In genomic region chr14:105377555-105378182, GRCh38 we compare ENCODE assay signal across 22 cellular contexts. TPM values are rescaled to one million over a fixed set of nuclear protein-coding genes. Genes with fewer than 3 reads are reported as not detected.
A peak's percentile ranks its signal among the peaks of the same experiment; 100 is the strongest.
DNase-seq lines count a peak whose midpoint lies in the region; ATAC-seq and TF ChIP-seq lines count a peak whose summit lies in the region.
"Had no signal": no experiment of that assay in that cellular context is flagged by ENCODE, and none has a peak within 500 bp of the region (broad histone marks: within the 10 kb centered on the region; RNA-seq: fewer than 3 reads in every experiment).

No MANE protein-coding gene starts in this region.

- intact Hi-C loops in natural killer cell (cut with micrococcal nuclease) (no loop called here), PC-9 (cut with micrococcal nuclease; ENCODE audit: unreplicated experiment) (no loop called here)

- POLR2A ChIA-PET in PC-9 (lab: Charles Lee; ENCODE audit: unreplicated experiment), result no interaction called here

- no peak overlapping the region for H2BK15ac ChIP-seq in mesendoderm (replicated peaks; ENCODE audit: low read depth)

- H3K9me2 ChIP-seq in PC-9 (ENCODE audit: insufficient read depth), result no peaks in the 10 kb centered on the region

- H3K36me3 Mint-ChIP-seq in natural killer cell (no peaks in the 10 kb centered on the region), chondrocyte (ENCODE audit: low read depth) (peaks cover 4% of the 10 kb centered on the region)
- H3K36me3 Mint-ChIP-seq in natural killer cell treated with Interleukin-12 subunit alpha and Interleukin-12 subunit beta and Interleukin-15 and Interleukin-18, amount 100 ng/mL, for 72 hours, result no peaks in the 10 kb centered on the region

- H3K4me2 ChIP-seq in mesendoderm (ENCODE audit: low read length) (no peak overlapping the region), PC-9 (no peak overlapping the region)
- H3K4me2 ChIP-seq: A549 had no signal

- no peak overlapping the region for H4K5ac ChIP-seq in mesendoderm (ENCODE audit: low read length)

- H3K4me3 ChIP-seq in mesendoderm (ENCODE audit: low read length), result no peak overlapping the region
- H3K4me3 ChIP-seq in PC-9, result no peak overlapping the region
- H3K4me3 ChIP-seq: A549, GM12878, MG63 had no signal

- no peaks in the 10 kb centered on the region for H3K79me1 ChIP-seq in mesendoderm (ENCODE audit: low read length)

- no peaks in the 10 kb centered on the region for H3K9me3 ChIP-seq in PC-9 (ENCODE audit: insufficient read depth, low read depth)
- H3K9me3 ChIP-seq: A549, Caco-2, MG63 had no signal

- no peaks in the 10 kb centered on the region for H4K20me1 ChIP-seq in PC-9 (ENCODE audit: insufficient read depth)

- no peaks in the 10 kb centered on the region for H3K27me3 Mint-ChIP-seq in natural killer cell (ENCODE audit: low read depth in 2 of 2)
- H3K27me3 Mint-ChIP-seq in natural killer cell treated with Interleukin-12 subunit alpha and Interleukin-12 subunit beta and Interleukin-15 and Interleukin-18, amount 100 ng/mL, for 72 hours, result no peaks in the 10 kb centered on the region
- no peaks in the 10 kb centered on the region for H3K27me3 Mint-ChIP-seq in chondrocyte (ENCODE audit: low read depth)
- H3K27me3 Mint-ChIP-seq: CD4-positive, alpha-beta T cell had no signal

- H3K4me1 Mint-ChIP-seq in natural killer cell, result peaks cover 10 to 11% of the 10 kb centered on the region in 2 donors
- peaks cover 10 to 18% of the 10 kb centered on the region in 2 donors for H3K4me1 Mint-ChIP-seq in natural killer cell treated with Interleukin-12 subunit alpha and Interleukin-12 subunit beta and Interleukin-15 and Interleukin-18, amount 100 ng/mL, for 72 hours (ENCODE audit: low read depth in 2 of 2)
- no peaks in the 10 kb centered on the region for H3K4me1 Mint-ChIP-seq in chondrocyte (ENCODE audit: low read depth)

- H3K4me3 Mint-ChIP-seq in natural killer cell (peak overlapping the region; percentile 9), chondrocyte (ENCODE audit: unreplicated experiment) (no peak overlapping the region)
- no peak overlapping the region for H3K4me3 Mint-ChIP-seq in natural killer cell treated with Interleukin-12 subunit alpha and Interleukin-12 subunit beta and Interleukin-15 and Interleukin-18, amount 100 ng/mL, for 72 hours
- H3K4me3 Mint-ChIP-seq: CD4-positive, alpha-beta T cell; HFFc6 had no signal

- H3K27ac Mint-ChIP-seq in natural killer cell (peak overlapping the region in 1 of 2 donors; percentile 46), chondrocyte (ENCODE audit: unreplicated experiment) (no peak overlapping the region)
- H3K27ac Mint-ChIP-seq in natural killer cell treated with Interleukin-12 subunit alpha and Interleukin-12 subunit beta and Interleukin-15 and Interleukin-18, amount 100 ng/mL, for 72 hours, result no peak overlapping the region
- H3K27ac Mint-ChIP-seq: CD4-positive, alpha-beta T cell; HFFc6 had no signal

- no peak overlapping the region for H3K23ac ChIP-seq in mesendoderm (ENCODE audit: low read length)

- DNase-seq in natural killer cell, result no peak
- DNase-seq in natural killer cell treated with Interleukin-12 subunit alpha and Interleukin-12 subunit beta and Interleukin-15 and Interleukin-18, amount 100 ng/mL, for 72 hours (ENCODE audit: low spot score), result no peak
- DNase-seq in chondrocyte (ENCODE audit: low spot score), result no peak
- DNase-seq in mesendoderm, result peak; percentile 19
- DNase-seq in medulla oblongata (ENCODE audit: extremely low spot score), result no peak
- no peak for DNase-seq in PC-9
- no peak for DNase-seq in UCSD-AML1 (lab: John Stamatoyannopoulos, UW; ENCODE audit: unreplicated experiment)
- DNase-seq: Caco-2; CD4-positive, alpha-beta T cell; DMS153; HFFc6; IMR-90; Karpas-422; MG63; NCI-H1048; NCI-H1436; NCI-H1930; NCI-H345; NCI-H524 treated with DMSO at 0.1 percent for 48 hours; SIG-M5 had no signal

- H3K27ac ChIP-seq in mesendoderm (ENCODE audit: low read depth, low read length) (no peak overlapping the region), PC-9 (no peak overlapping the region)
- H3K27ac ChIP-seq: A549 had no signal

- H3K56ac ChIP-seq in mesendoderm (ENCODE audit: low read length), result no peak overlapping the region

- no peak overlapping the region for H3K9ac ChIP-seq in mesendoderm (ENCODE audit: low read length)

- H4K8ac ChIP-seq in mesendoderm (ENCODE audit: low read depth, low read length), result no peak overlapping the region

- H3K4me1 ChIP-seq in mesendoderm (ENCODE audit: control insufficient read depth, low read depth, low read length) (no peaks in the 10 kb centered on the region), PC-9 (replicated peaks; ENCODE audit: insufficient read depth) (no peaks in the 10 kb centered on the region)
- H3K4me1 ChIP-seq: A549, Caco-2 had no signal

- H3K36me3 ChIP-seq in mesendoderm (ENCODE audit: control insufficient read depth, insufficient read depth, low read length), result no peaks in the 10 kb centered on the region
- H3K36me3 ChIP-seq in PC-9 (ENCODE audit: low read depth), result no peaks in the 10 kb centered on the region
- H3K36me3 ChIP-seq: MG63 had no signal

- no peaks in the 10 kb centered on the region for H3K9me3 Mint-ChIP-seq in natural killer cell
- no peaks in the 10 kb centered on the region for H3K9me3 Mint-ChIP-seq in natural killer cell treated with Interleukin-12 subunit alpha and Interleukin-12 subunit beta and Interleukin-15 and Interleukin-18, amount 100 ng/mL, for 72 hours
- H3K9me3 Mint-ChIP-seq in chondrocyte (ENCODE audit: low read depth), result no peaks in the 10 kb centered on the region
- H3K9me3 Mint-ChIP-seq: CD4-positive, alpha-beta T cell; HFFc6 had no signal

- no TSS peak for BruUV-seq in PC-9 (replicated peaks; lab: Mats Ljungman, UMichigan)

- H3K18ac ChIP-seq in mesendoderm (ENCODE audit: low read length), result no peak overlapping the region

- H3F3A ChIP-seq in PC-9 (ENCODE audit: insufficient read depth, low read depth), result no peaks in the 10 kb centered on the region

- H2AFZ ChIP-seq in PC-9, result no peak overlapping the region

- no CpG with 5 or more reads among the region's 23 CpGs for WGBS in mesendoderm (ENCODE audit: extremely low coverage, insufficient coverage, low lambda C conversion rate)

- CTCF ChIA-PET in PC-9 (lab: Charles Lee), result no interaction called here

- TF ChIP-seq CTCF in natural killer cell (IDR thresholded peaks at IDR 0.05), result no peak
- peak; percentile 9 for TF ChIP-seq CTCF in chondrocyte (IDR thresholded peaks at IDR 0.05)
- no peak for TF ChIP-seq CTCF in PC-9 (conservative IDR thresholded peaks at IDR 0.05)

- no peak for ATAC-seq in natural killer cell
- no peak for ATAC-seq in natural killer cell treated with Interleukin-12 subunit alpha and Interleukin-12 subunit beta and Interleukin-15 and Interleukin-18, amount 100 ng/mL, for 72 hours
- ATAC-seq: GM12878 had no signal

- H2AK5ac ChIP-seq in mesendoderm (ENCODE audit: low read length), result no peak overlapping the region

- H3K27me3 ChIP-seq in mesendoderm (ENCODE audit: insufficient read depth, low read length, poor library complexity), result no peaks in the 10 kb centered on the region
- no peaks in the 10 kb centered on the region for H3K27me3 ChIP-seq in PC-9 (ENCODE audit: insufficient read depth, low read depth)
- H3K27me3 ChIP-seq: MG63 had no signal

- no peak overlapping the region for H2BK5ac ChIP-seq in mesendoderm (ENCODE audit: low read length)

- H3K79me2 ChIP-seq in mesendoderm (ENCODE audit: control insufficient read depth, insufficient read depth, low read length) (no peaks in the 10 kb centered on the region), PC-9 (ENCODE audit: low read depth) (no peaks in the 10 kb centered on the region)

- H2BK120ac ChIP-seq in mesendoderm (ENCODE audit: low read depth, low read length), result no peak overlapping the region

- no peak overlapping the region for H3K4ac ChIP-seq in mesendoderm (ENCODE audit: low read depth, low read length)

RNA-seq across cellular contexts. Expression of gene TEX22, which starts 20.7 kb away (rescaled TPM):
- 1 to 10 TPM in 2 of 3 donors, under 1 TPM in 1; 0.23 to 1.9 (median 1.8) TPM for total RNA-seq in natural killer cell
- 1 to 10 TPM; 2.7 to 3.7 TPM for total RNA-seq in natural killer cell treated with Interleukin-12 subunit alpha and Interleukin-12 subunit beta and Interleukin-15 and Interleukin-18, amount 100 ng/mL, for 72 hours
- 0.60 to 2.9 TPM (median 2.2 TPM) in 3 replicates for total RNA-seq in chondrocyte
- 0.04 TPM for polyA plus RNA-seq in mesendoderm (2013, experiment 1 of 2)
- 0.04 TPM for polyA plus RNA-seq in mesendoderm (2013, experiment 2 of 2)
- total RNA-seq in PC-9 (2021), result 2.6 and 6.5 TPM in 2 replicates

RNA-seq across cellular contexts. Expression of gene MTA1, which starts 42.0 kb away (rescaled TPM):
- total RNA-seq in natural killer cell, result 100 to 1,000 TPM; 104 to 125 (median 112) TPM
- total RNA-seq in natural killer cell treated with Interleukin-12 subunit alpha and Interleukin-12 subunit beta and Interleukin-15 and Interleukin-18, amount 100 ng/mL, for 72 hours, result 100 to 1,000 TPM in 1 of 2 donors, 10 to 100 TPM in 1; 93.4 to 252 TPM
- 83.6 to 91.9 TPM (median 85.1 TPM) in 3 replicates for total RNA-seq in chondrocyte
- 125 TPM for polyA plus RNA-seq in mesendoderm (2013, experiment 1 of 2)
- polyA plus RNA-seq in mesendoderm (2013, experiment 2 of 2), result 136 TPM
- total RNA-seq in PC-9 (2021), result 124 and 147 TPM in 2 replicates
